ENCODE assay signal across 8 cellular contexts in genomic region chr12:124388679-124389536, GRCh38.
DNase-seq lines count a peak whose midpoint lies in the region; ATAC-seq and TF ChIP-seq lines count a peak whose summit lies in the region.

No MANE protein-coding gene starts in this region.

- H3K4me3 ChIP-seq in astrocyte of the cerebellum (ENCODE audit: low read depth, low read length) (peak overlapping the region; percentile 73), psoas muscle (peak overlapping the region; percentile 79), transverse colon (peak overlapping the region; percentile 11 to 60 (median 35))

- peak; percentile 49 for TF ChIP-seq POLR2A in transverse colon (IDR thresholded peaks at IDR 0.05)

- intact Hi-C loops in psoas muscle (cut with DNase I) (loop anchor here in 1 of 2 donors (5.0 kb wide), 1 partner anchor 128 kb away; no protein-coding TSS in a partner anchor), transverse colon (cut with DNase I; ENCODE audit: low total_unique reads) (loop anchor here (5.0 kb wide), 1 partner anchor 33 kb away; no protein-coding TSS in a partner anchor)

- in situ Hi-C loops in astrocyte of the cerebellum (cut with HindIII; ENCODE audit: low sequenced_read_pairs) (no loop called here), transverse colon (cut with MboI; ENCODE audit: low pct_ligation_motif_present in 1 of 4, low pct_unique_long_range_greater_than_20kb in 1 of 4, low sequenced_read_pairs in 3 of 4) (loop anchor here in 1 of 4 donors (25.0 kb wide), 1 partner anchor 373 kb away; no protein-coding TSS in a partner anchor)

- no peak for TF ChIP-seq EP300 in transverse colon (IDR thresholded peaks at IDR 0.05; ENCODE audit: low read depth)

- H3K36me3 ChIP-seq in psoas muscle (ENCODE audit: insufficient read depth in 1 of 2, low read depth in 1 of 2) (peaks cover 0 to 19% of the 10 kb centered on the region in 2 donors), transverse colon (peaks cover 0 to 3% (median 0%) of the 10 kb centered on the region in 4 donors)

- peak overlapping the region; percentile 96 for H3K27ac ChIP-seq in psoas muscle
- H3K27ac ChIP-seq in transverse colon: peak overlapping the region; percentile 87 to 92 (median 91)

- 1 to 5% (median 2%) methylated on average over 34 to 68 of the region's 68 CpGs for WGBS in psoas muscle, 3 donors
- 0 to 29% methylated on average over 5 to 54 of the region's 68 CpGs for WGBS in transverse colon (ENCODE audit: low coverage in 1 of 2), 2 donors

- H3K4me1 ChIP-seq in psoas muscle: peaks cover 75% of the 10 kb centered on the region
- H3K4me1 ChIP-seq in transverse colon: peaks cover 50 to 78% (median 62%) of the 10 kb centered on the region in 4 donors

- ATAC-seq in psoas muscle: peak; percentile 52 to 65 (median 55)
- no peak for ATAC-seq in HG03280 (IDR thresholded peaks at IDR 0.05; ENCODE audit: unreplicated experiment)

- H3K27me3 ChIP-seq in psoas muscle (ENCODE audit: insufficient read depth in 3 of 3, low read length in 2 of 3) (no peaks in the 10 kb centered on the region), transverse colon (no peaks in the 10 kb centered on the region)

- DNase-seq in AG08395 (ENCODE audit: low spot score): peak; percentile 81
- peak; percentile 89 for DNase-seq in HK-2 (ENCODE audit: unreplicated experiment)
- DNase-seq in T-helper 22 cell (ENCODE audit: low read depth): peak; percentile 45
- no peak for DNase-seq in astrocyte of the cerebellum (ENCODE audit: low read depth)
- DNase-seq in hepatic stellate cell (ENCODE audit: low spot score): peak; percentile 92
- peak; percentile 92 to 96 for DNase-seq in psoas muscle
- peak; percentile 85 for DNase-seq in transverse colon

- TF ChIP-seq CTCF in astrocyte of the cerebellum (IDR thresholded peaks at IDR 0.05; ENCODE audit: low read depth, low read length, missing control alignments) (no peak), psoas muscle (IDR thresholded peaks at IDR 0.05) (no peak), transverse colon (IDR thresholded peaks at IDR 0.05) (peak in 1 of 5 experiments; percentile 14)

- H3K9me3 ChIP-seq in psoas muscle (no peaks in the 10 kb centered on the region), transverse colon (no peaks in the 10 kb centered on the region)
